27 cellular contexts compared by ENCODE assay signal in genomic region chr13:21101865-21102576, GRCh38.
"Had no signal": no experiment of that assay in that cellular context is flagged by ENCODE, and none has a peak within 500 bp of the region (broad histone marks: within the 10 kb centered on the region; RNA-seq: fewer than 3 reads in every experiment).

No MANE protein-coding gene starts in this region.

- H3K4me3 ChIP-seq: dorsolateral prefrontal cortex, gastroesophageal sphincter, heart left ventricle, hepatocyte, left lung, mucosa of descending colon, ovary, psoas muscle, thoracic aorta, tibial nerve, upper lobe of left lung had no signal

- H3K9me3 ChIP-seq: gastroesophageal sphincter, heart left ventricle, left lung, mucosa of descending colon, ovary, psoas muscle, thoracic aorta, tibial nerve, upper lobe of left lung had no signal

- H3K27ac ChIP-seq: dorsolateral prefrontal cortex, gastroesophageal sphincter, heart left ventricle, hepatocyte, left lung, ovary, psoas muscle, thoracic aorta, tibial nerve, upper lobe of left lung had no signal

- H3K4me2 ChIP-seq: hepatocyte had no signal

- H3K36me3 ChIP-seq: gastroesophageal sphincter, heart left ventricle, left lung, ovary, thoracic aorta, tibial nerve, upper lobe of left lung had no signal

- ATAC-seq: gastroesophageal sphincter; heart left ventricle; left cardiac atrium; left lung; natural killer cell treated with Interleukin-12 subunit alpha and Interleukin-12 subunit beta and Interleukin-15 and Interleukin-18, amount 100 ng/mL, for 72 hours; psoas muscle; right cardiac atrium; stimulated activated naive B cell treated with anti-CD40 and anti-IgM and Interleukin-4, amounts not matched to agents 10 μg/mL and 1 μg/mL and 100 μg/mL, for 72 hours had no signal

- DNase-seq: dorsolateral prefrontal cortex; effector CD4-positive, alpha-beta T cell; foreskin fibroblast; heart left ventricle; left cardiac atrium; left lung; mesenchymal stem cell; mucosa of descending colon; naive B cell; nucleus accumbens; ovary; posterior cingulate gyrus; psoas muscle; right cardiac atrium; small intestine; stimulated activated CD4-positive, alpha-beta T cell treated with anti-CD3 and anti-CD28 coated beads, Interleukin-15, amount 100 ng/mL, for 24 hours; stimulated activated CD4-positive, alpha-beta T cell treated with anti-CD3 and anti-CD28 coated beads, Interleukin-2, amount 100 ng/mL, for 48 hours; stimulated activated naive B cell treated with anti-CD40 and anti-IgM and Interleukin-4, amounts not matched to agents 10 μg/mL and 1 μg/mL and 100 μg/mL, for 72 hours; upper lobe of left lung had no signal

- FAIRE-seq: colon, islet of Langerhans, small intestine, urothelium cell line had no signal

- H2AFZ ChIP-seq: hepatocyte had no signal

- H3K4me1 ChIP-seq: gastroesophageal sphincter, heart left ventricle, left lung, psoas muscle, tibial nerve, upper lobe of left lung had no signal

- H3K27me3 ChIP-seq: dorsolateral prefrontal cortex, gastroesophageal sphincter, heart left ventricle, hepatocyte, left lung, ovary, tibial nerve, upper lobe of left lung had no signal
